Comparison of ENCODE assay signal across 8 cellular contexts in the genomic region with DNA sequence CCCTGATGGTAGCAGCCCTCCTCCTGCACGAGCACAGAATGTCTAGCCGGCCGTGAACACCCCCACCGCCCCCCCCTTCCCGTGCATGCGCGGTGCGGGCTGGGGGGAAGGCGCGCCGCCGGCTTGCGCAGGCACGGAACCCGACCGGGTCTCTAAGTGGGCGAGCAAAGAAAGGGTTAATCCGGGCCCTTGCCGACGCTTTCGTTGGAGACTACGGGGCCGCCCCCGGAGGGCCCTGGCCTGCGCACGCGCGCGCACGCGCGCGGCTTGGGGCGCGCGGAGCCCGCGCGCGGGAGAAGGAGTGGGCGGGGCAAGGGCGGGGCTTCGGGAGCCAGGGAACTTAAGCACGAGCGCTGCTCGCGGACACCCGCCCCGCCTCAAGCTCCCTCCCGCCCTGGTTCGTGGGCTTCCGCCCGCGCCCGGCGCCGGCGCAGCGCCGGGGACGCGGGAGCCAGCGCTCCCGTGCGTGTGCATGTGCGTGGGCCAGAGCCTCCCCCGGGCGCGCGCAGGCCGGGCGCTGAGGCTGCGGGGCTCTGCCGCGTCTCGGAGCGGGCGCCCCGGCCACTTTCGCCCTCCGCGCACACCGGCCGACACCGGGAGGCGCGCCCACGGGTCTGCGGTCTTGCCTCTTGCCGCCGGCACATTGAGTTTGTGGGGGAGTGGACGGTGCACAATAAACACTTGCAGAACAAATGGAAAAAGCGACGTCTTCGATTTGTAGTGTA. TPM values are rescaled to one million over a fixed set of nuclear protein-coding genes. Genes with fewer than 3 reads are reported as not detected.
DNase-seq lines count a peak whose midpoint lies in the region; ATAC-seq and TF ChIP-seq lines count a peak whose summit lies in the region.

No MANE protein-coding gene starts in this region.

- peaks cover 3 to 26% (median 5%) of the 10 kb centered on the region in 3 donors for H3K4me1 ChIP-seq in esophagus squamous epithelium

- H3K4me3 ChIP-seq in esophagus squamous epithelium = peak overlapping the region; percentile 80 to 99 (median 91)

- peak overlapping the region; percentile 94 to 100 (median 98) for H3K27ac ChIP-seq in esophagus squamous epithelium

- peaks cover 3 to 15% (median 4%) of the 10 kb centered on the region in 3 donors for H3K36me3 ChIP-seq in esophagus squamous epithelium

- TF ChIP-seq RAD21 in Ishikawa (IDR thresholded peaks at IDR 0.05; ENCODE audit: low read depth) = no peak

- TF ChIP-seq CTCF in esophagus squamous epithelium (IDR thresholded peaks at IDR 0.05) = no peak

- intact Hi-C loops in esophagus squamous epithelium (cut with DNase I) = loop anchor here (5.0 kb wide), 1 partner anchor 59 kb away; no protein-coding TSS in a partner anchor

- no peak; the same call in 1 of the 2 replicates for TF ChIP-seq EP300 in Ishikawa (IDR thresholded peaks at IDR 0.05; ENCODE audit: borderline replicate concordance)

- DNase-seq in DMS153 treated with DMSO at 0.1 percent for 48 hours (lab: John Stamatoyannopoulos, UW; ENCODE audit: unreplicated experiment) (peak; percentile 58), OCI-M2 (lab: John Stamatoyannopoulos, UW; ENCODE audit: unreplicated experiment) (peak; percentile 11), esophagus squamous epithelium (lab: John Stamatoyannopoulos, UW) (peak; percentile 81), myocyte (ENCODE audit: low read depth) (peak; percentile 98)
- peak; percentile 96 to 98 for DNase-seq in activated T-cell treated with anti-CD3 and anti-CD28 coated beads, Interleukin-2, amount 50 U/mL, for 48 hours
- DNase-seq in stimulated activated CD8-positive, alpha-beta memory T cell treated with anti-CD3 and anti-CD28 coated beads, Interleukin-7, amount 100 ng/mL, for 4 hours (ENCODE audit: low read depth in 2 of 2) = peak; percentile 86 to 94

- WGBS in esophagus squamous epithelium, 2 donors = 0% methylated on average over 4 of the region's 95 CpGs; no CpG with 5 or more reads in 1 of the 2 donors

- no peaks in the 10 kb centered on the region for H3K9me3 ChIP-seq in esophagus squamous epithelium

- peak; percentile 60 for ATAC-seq in GM21619 (IDR thresholded peaks at IDR 0.05; ENCODE audit: unreplicated experiment)

- TF ChIP-seq POLR2A in esophagus squamous epithelium (IDR thresholded peaks at IDR 0.05) = peak in 2 of 4 donors; percentile 53 to 66

- peaks cover 0 to 5% (median 0%) of the 10 kb centered on the region in 4 donors for H3K27me3 ChIP-seq in esophagus squamous epithelium

TF ChIP-seq in Ishikawa, 13 proteins besides CTCF, POLR2A, EP300 and RAD21:
- TF ChIP-seq TCF12 (IDR thresholded peaks at IDR 0.05; ENCODE audit: low read depth) (no peak), CEBPB (IDR thresholded peaks at IDR 0.05) (no peak), CREB1 (IDR thresholded peaks at IDR 0.05; ENCODE audit: low read depth) (no peak), TAF1 (IDR thresholded peaks at IDR 0.05; ENCODE audit: low read depth) (0 out of 2 replicates have a peak, but pooled peaks have one; percentile 46), YY1 (IDR thresholded peaks at IDR 0.05; ENCODE audit: low read depth) (no peak), USF1 (IDR thresholded peaks at IDR 0.05) (no peak), REST (IDR thresholded peaks at IDR 0.05; ENCODE audit: low read depth) (no peak), NFIC (IDR thresholded peaks at IDR 0.05) (no peak), ZBTB7A (IDR thresholded peaks at IDR 0.05; ENCODE audit: low read depth) (no peak), TEAD4 (IDR thresholded peaks at IDR 0.05) (no peak), EGR1 (IDR thresholded peaks at IDR 0.05) (peak; percentile 37; the same call in 1 of the 2 replicates), FOXM1 (IDR thresholded peaks at IDR 0.05; ENCODE audit: borderline replicate concordance, low read depth) (no peak)
- TF ChIP-seq, protein P1, sequence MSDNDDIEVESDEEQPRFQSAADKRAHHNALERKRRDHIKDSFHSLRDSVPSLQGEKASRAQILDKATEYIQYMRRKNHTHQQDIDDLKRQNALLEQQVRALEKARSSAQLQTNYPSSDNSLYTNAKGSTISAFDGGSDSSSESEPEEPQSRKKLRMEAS (IDR thresholded peaks at IDR 0.05) = peak; percentile 33; the same call in 1 of the 2 replicates
TF ChIP-seq in Ishikawa: peak in this region for 3.

RNA-seq across cellular contexts. Expression of gene ZBTB14, which starts 0.6 kb away (rescaled TPM):
- 10 to 100 TPM in 1 of 4 donors, 1 to 10 TPM in 3; 4.4 to 10.2 (median 8.0) TPM for total RNA-seq in esophagus squamous epithelium
- total RNA-seq in myocyte = 16.3 and 20.5 TPM in 2 replicates
- 7.5 TPM for polyA plus RNA-seq in myocyte (2012)

Comparison
In these comparisons a context has a peak if more than half of its experiments do, and no peak if none do; other contexts are left out.
1. Peak in every context shown above with its lines: DNase-seq, ATAC-seq, H3K4me3 ChIP-seq and H3K27ac ChIP-seq.
2. DNase-seq: peak in every context shown above with its lines; median percentile 98 in myocyte; 97 in activated T-cell treated with anti-CD3 and anti-CD28 coated beads, Interleukin-2, amount 50 U/mL, for 48 hours; 90 in stimulated activated CD8-positive, alpha-beta memory T cell treated with anti-CD3 and anti-CD28 coated beads, Interleukin-7, amount 100 ng/mL, for 4 hours; 81 in esophagus squamous epithelium; 58 in DMS153 treated with DMSO at 0.1 percent for 48 hours; 11 in OCI-M2.